Comparison of ENCODE assay signal across 1 cellular context in the genomic region with DNA sequence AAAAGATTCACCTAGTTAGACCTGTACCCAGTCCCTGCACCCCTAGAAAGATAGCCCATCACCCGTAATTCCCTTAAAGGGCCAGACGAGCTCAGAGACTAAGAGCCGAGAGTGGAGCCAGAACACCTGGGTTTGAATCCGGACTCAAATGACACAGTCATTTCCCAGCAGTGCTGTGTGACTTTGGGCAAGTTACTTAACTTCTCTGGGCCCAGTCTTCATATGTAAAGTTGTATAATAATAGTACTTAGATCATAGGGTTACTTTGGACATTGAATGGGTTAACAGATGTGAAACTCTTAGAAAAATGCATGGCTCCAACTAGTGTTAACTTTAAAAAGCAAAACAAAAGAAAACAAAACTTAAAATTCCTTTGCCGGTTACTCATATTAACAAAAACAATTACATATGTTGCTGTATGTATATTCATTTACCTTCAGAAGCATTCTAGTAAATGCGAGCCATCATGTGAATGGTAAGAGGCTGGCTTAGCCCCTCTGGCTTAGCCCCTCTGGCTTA.
TF ChIP-seq lines count a peak whose summit lies in the region.

No MANE protein-coding gene starts in this region.

TF ChIP-seq in H1, 55 proteins besides CTCF, POLR2A, EP300 and RAD21 (continued from another document):
- peak in 1 of 2 experiments; percentile 45; a peak in 1 of 4 replicates for TF ChIP-seq HDAC2 (IDR thresholded peaks at IDR 0.05; ENCODE audit: borderline replicate concordance in 1 of 2, low read depth in 2 of 2, low read length in 2 of 2)
- no peak for TF ChIP-seq BRCA1 (IDR thresholded peaks at IDR 0.05; ENCODE audit: low read depth, low read length)
- no peak for TF ChIP-seq CHD2 (IDR thresholded peaks at IDR 0.05; ENCODE audit: low read length)
- TF ChIP-seq KDM4A (IDR thresholded peaks at IDR 0.05; ENCODE audit: low read depth, low read length, severe bottlenecking), result no peak
- TF ChIP-seq BACH1 (IDR thresholded peaks at IDR 0.05; ENCODE audit: low read length), result no peak
- TF ChIP-seq RFX5 (IDR thresholded peaks at IDR 0.05; ENCODE audit: borderline replicate concordance, low read depth, low read length), result no peak
- no peak for TF ChIP-seq HDAC6 (IDR thresholded peaks at IDR 0.05; ENCODE audit: low read depth, low read length)
- no peak for TF ChIP-seq ASH2L (IDR thresholded peaks at IDR 0.05; ENCODE audit: low read length)
- TF ChIP-seq GABPA (IDR thresholded peaks at IDR 0.05; ENCODE audit: borderline replicate concordance, insufficient read depth, low read length), result no peak
- TF ChIP-seq SIRT6 (IDR thresholded peaks at IDR 0.05; ENCODE audit: low read length), result no peak
